1 cellular context compared by ENCODE assay signal in the genomic region with DNA sequence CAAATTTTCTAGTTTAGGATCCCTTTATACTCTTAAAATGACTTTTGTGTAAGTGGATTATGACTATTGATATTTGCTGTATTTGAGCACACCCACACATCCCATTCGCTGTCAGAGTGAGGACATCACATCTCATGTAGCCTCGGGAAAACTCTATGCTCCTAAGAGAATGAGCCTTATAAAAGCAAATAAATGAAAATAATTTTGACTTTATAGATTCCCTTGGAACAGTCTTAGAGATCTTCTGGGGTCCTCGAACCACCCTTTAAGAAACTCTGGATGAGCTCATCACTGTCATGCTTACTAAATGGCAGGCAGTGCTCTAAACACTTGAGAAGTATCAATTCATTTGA.
TF ChIP-seq lines count a peak whose summit lies in the region.

No MANE protein-coding gene starts in this region.

TF ChIP-seq in K562, 482 proteins besides CTCF, POLR2A, EP300 and RAD21:
- TF ChIP-seq ZFP1 (CRISPR knock-in tag; IDR thresholded peaks at IDR 0.05) (no peak), HMGN3 (IDR thresholded peaks at IDR 0.05; ENCODE audit: borderline replicate concordance, extremely low read depth, insufficient read length, low read depth, low read length) (no peak)
